8 cellular contexts compared by ENCODE assay signal in the genomic region with DNA sequence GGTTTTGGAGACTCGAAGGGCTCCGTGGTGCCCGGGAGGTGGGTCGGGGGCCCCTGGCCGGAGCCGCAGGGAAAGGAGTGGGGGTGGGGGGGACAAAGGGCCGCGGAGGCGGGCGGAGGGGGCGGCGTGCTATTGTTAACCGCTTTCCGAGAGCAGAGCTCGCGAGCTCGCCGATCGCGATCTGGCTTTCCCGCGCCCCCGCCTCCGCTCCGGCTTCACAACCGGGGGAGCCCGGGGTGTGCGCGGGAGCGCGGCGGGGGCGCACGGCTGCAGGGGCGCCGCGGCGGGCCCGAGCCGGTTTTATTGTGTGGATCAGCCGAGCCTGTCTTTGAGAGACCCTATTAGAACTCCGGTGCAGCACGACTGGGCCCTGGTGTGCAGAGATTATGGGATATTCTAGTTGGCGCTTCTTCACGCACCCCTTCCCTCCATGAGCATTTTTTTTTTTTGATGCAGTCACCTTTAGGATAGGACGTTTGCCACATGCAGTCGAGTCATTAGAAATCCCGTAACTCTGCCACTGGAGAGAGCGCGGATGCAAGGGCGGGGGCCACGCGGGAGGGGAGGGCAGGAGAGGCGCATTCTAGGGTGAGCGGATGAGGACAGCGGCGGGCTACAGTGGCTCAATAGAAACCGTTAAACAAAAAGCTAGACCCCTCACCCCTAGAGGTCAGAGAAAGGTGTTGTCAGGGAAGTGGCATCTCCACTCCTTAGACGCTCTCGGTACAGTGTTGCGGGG. TPM values are rescaled to one million over a fixed set of nuclear protein-coding genes. Genes with fewer than 3 reads are reported as not detected.
A peak's percentile ranks its signal among the peaks of the same experiment; 100 is the strongest.
DNase-seq lines count a peak whose midpoint lies in the region; TF ChIP-seq lines count a peak whose summit lies in the region.

No MANE protein-coding gene starts in this region.

- POLR2A ChIA-PET in HEK293T (lab: Yijun Ruan, JAX), result interaction anchor here (0.8 to 1.2 kb wide), 2 partner anchors 10 to 71 kb away, joined by 3 to 4 read pairs; a partner anchor contains a TSS

- peak overlapping the region; percentile 75 for H3K27ac Mint-ChIP-seq in neural crest cell (ENCODE audit: unreplicated experiment)

- peaks cover 5 to 6% of the 10 kb centered on the region in 2 donors for H3K4me1 ChIP-seq in esophagus (ENCODE audit: control insufficient read depth in 2 of 2, insufficient read depth in 2 of 2, low read length in 1 of 2)

- no peaks in the 10 kb centered on the region for H3K36me3 ChIP-seq in esophagus (ENCODE audit: control insufficient read depth in 2 of 2, insufficient read depth in 2 of 2, low read length in 1 of 2)

- peaks cover 69% of the 10 kb centered on the region for H3K27me3 Mint-ChIP-seq in neural crest cell (ENCODE audit: low read depth)

- peaks cover 4 to 28% of the 10 kb centered on the region in 2 donors for H3K27me3 ChIP-seq in esophagus (ENCODE audit: control insufficient read depth in 1 of 2, insufficient read depth in 2 of 2, low read length in 2 of 2)

- H3K4me3 ChIP-seq in esophagus (ENCODE audit: low read depth in 1 of 2, low read length in 2 of 2), result peak overlapping the region; percentile 49 to 64

- H3K36me3 Mint-ChIP-seq in neural crest cell (ENCODE audit: low read depth), result no peaks in the 10 kb centered on the region

- peaks cover 35% of the 10 kb centered on the region for H3K4me1 Mint-ChIP-seq in neural crest cell

- DNase-seq in AG08395 (ENCODE audit: low spot score), result peak; percentile 26
- peak; percentile 22 for DNase-seq in HEK293T (ENCODE audit: extremely low spot score)
- peak; percentile 25 for DNase-seq in activated CD4-positive, alpha-beta T cell treated with anti-CD3 and anti-CD28 coated beads, Interleukin-2, amount 50 U/mL, for 1 hour
- DNase-seq in neural crest cell (ENCODE audit: low read depth, low spot score), result peak; percentile 31
- no peak for DNase-seq in NCI-H2171 treated with DMSO at 0.1 percent for 48 hours (lab: John Stamatoyannopoulos, UW)
- DNase-seq in dedifferentiated amniotic fluid mesenchymal stem cell (ENCODE audit: extremely low spot score), result no peak
- no peak for DNase-seq in putamen (ENCODE audit: low spot score)

- CTCF ChIA-PET in HEK293T (lab: Yijun Ruan, JAX), result interaction anchor here (1.0 kb wide), 1 partner anchor 36 kb away, joined by 4 read pairs; no protein-coding TSS in a partner anchor

- no peak overlapping the region for H3K27ac ChIP-seq in esophagus (ENCODE audit: low read depth in 2 of 2, low read length in 1 of 2)

- H3K9me3 Mint-ChIP-seq in neural crest cell, result no peaks in the 10 kb centered on the region

- TF ChIP-seq CTCF in neural crest cell (conservative IDR thresholded peaks at IDR 0.05), result no peak

- WGBS in esophagus, 2 donors, result 1% methylated on average over 55 to 61 of the region's 61 CpGs

- H3K9me3 ChIP-seq in esophagus (ENCODE audit: control insufficient read depth in 2 of 2, insufficient read depth in 1 of 2, low read depth in 1 of 2, low read length in 1 of 2), result no peaks in the 10 kb centered on the region

- H3K4me3 Mint-ChIP-seq in neural crest cell, result peak overlapping the region; percentile 97

TF ChIP-seq in HEK293T, 16 proteins besides CTCF, POLR2A, EP300 and RAD21:
- TF ChIP-seq ARNT (IDR thresholded peaks at IDR 0.05) (no peak), FOXM1 (IDR thresholded peaks at IDR 0.05; ENCODE audit: borderline replicate concordance) (no peak)

RNA-seq across cellular contexts. Expression of a gene that starts 3.6 kb away (rescaled TPM):
- under 1 TPM; 0.02 TPM for polyA plus RNA-seq in esophagus
- total RNA-seq in neural crest cell, result 3.7 and 5.0 TPM in 2 replicates

Comparison
In these comparisons a context has a peak if more than half of its experiments do, and no peak if none do; other contexts are left out.
1. DNase-seq: peak in AG08395 (single experiment), HEK293T (single experiment), activated CD4-positive, alpha-beta T cell treated with anti-CD3 and anti-CD28 coated beads, Interleukin-2, amount 50 U/mL, for 1 hour (single experiment) and neural crest cell (single experiment); none in NCI-H2171 treated with DMSO at 0.1 percent for 48 hours (single experiment), dedifferentiated amniotic fluid mesenchymal stem cell (single experiment) and putamen (single experiment).